Comparison of ENCODE assay signal across 5 cellular contexts in the genomic region with DNA sequence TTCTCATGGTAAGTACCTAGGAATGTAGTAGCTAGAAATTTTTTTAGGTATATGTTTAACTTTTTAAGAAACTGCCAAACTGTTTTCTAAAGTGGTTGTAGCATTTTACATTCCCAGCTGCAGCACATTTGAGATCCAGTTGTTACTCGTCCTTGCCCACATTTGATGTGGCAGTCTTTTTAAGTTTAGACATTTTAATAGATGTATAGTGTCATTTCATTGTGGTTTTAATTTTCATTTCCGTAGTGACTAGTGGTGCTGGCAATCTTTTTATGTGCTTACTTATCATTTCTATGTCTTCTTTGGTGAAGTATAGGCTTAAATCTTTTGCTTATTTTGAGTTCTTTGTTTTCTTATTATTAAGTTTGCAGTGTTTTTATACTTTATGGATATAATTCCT.
"Had no signal": no experiment of that assay in that cellular context is flagged by ENCODE, and none has a peak within 500 bp of the region (broad histone marks: within the 10 kb centered on the region; RNA-seq: fewer than 3 reads in every experiment).

No MANE protein-coding gene starts in this region.

- H3K4me3 ChIP-seq: GM23338 had no signal

- ATAC-seq: GM23338 had no signal

- DNase-seq: H9, HCEC 1CT, IMR-90, KBM-7 had no signal
